ENCODE assay signal across 8 cellular contexts in genomic region chr1:44730741-44731512, GRCh38. TPM values are rescaled to one million over a fixed set of nuclear protein-coding genes. Genes with fewer than 3 reads are reported as not detected.
A peak's percentile ranks its signal among the peaks of the same experiment; 100 is the strongest.
DNase-seq lines count a peak whose midpoint lies in the region; ATAC-seq and TF ChIP-seq lines count a peak whose summit lies in the region.

TSS of gene RNU5D-1 (minus strand) at chr1:44731170.

- ATAC-seq in HG02571 (IDR thresholded peaks at IDR 0.05; ENCODE audit: unreplicated experiment) (peak; percentile 64), thoracic aorta (ENCODE audit: insufficient number of reproducible peaks, low FRiP score, low read depth) (peak; percentile 76)

- H3K36me3 Mint-ChIP-seq in activated naive CD4-positive, alpha-beta T cell treated with anti-CD3 and anti-CD28 coated beads, Interleukin-2, amount 50 U/mL, for 24 hours = no peaks in the 10 kb centered on the region

- peaks cover 36% of the 10 kb centered on the region for H3K4me1 Mint-ChIP-seq in activated naive CD4-positive, alpha-beta T cell treated with anti-CD3 and anti-CD28 coated beads, Interleukin-2, amount 50 U/mL, for 24 hours

- no peaks in the 10 kb centered on the region for H3K9me3 ChIP-seq in osteoblast (ENCODE audit: low read depth, low read length)
- no peaks in the 10 kb centered on the region for H3K9me3 ChIP-seq in thoracic aorta

- no peaks in the 10 kb centered on the region for H4K20me1 ChIP-seq in osteoblast (ENCODE audit: insufficient read depth, low read length)

- in situ Hi-C loops in SK-MEL-5 (cut with HindIII; ENCODE audit: low pct_unique_long_range_greater_than_20kb, low sequenced_read_pairs) = no loop called here

- no peaks in the 10 kb centered on the region for H3K79me2 ChIP-seq in osteoblast (ENCODE audit: insufficient read depth, low read length)

- H3K36me3 ChIP-seq in osteoblast (ENCODE audit: insufficient read depth, low read length) (no peaks in the 10 kb centered on the region), thoracic aorta (no peaks in the 10 kb centered on the region)

- peak within 1 kb of the TSS; percentile 81 for H2AFZ ChIP-seq in osteoblast (ENCODE audit: low read length)

- peak within 1 kb of the TSS; percentile 72 for H3K4me2 ChIP-seq in osteoblast (ENCODE audit: insufficient read depth, low read length)

- H3K4me3 ChIP-seq in osteoblast (ENCODE audit: insufficient read depth, low read length) (peak within 1 kb of the TSS; percentile 53), thoracic aorta (peak within 1 kb of the TSS; percentile 63)

- peaks cover 31% of the 10 kb centered on the region for H3K4me1 ChIP-seq in osteoblast (ENCODE audit: insufficient read depth, low read length)
- peaks cover 3 to 13% of the 10 kb centered on the region in 2 donors for H3K4me1 ChIP-seq in thoracic aorta (ENCODE audit: control insufficient read depth in 1 of 2, low read depth in 2 of 2)

- no peaks in the 10 kb centered on the region for H3K9me3 Mint-ChIP-seq in activated naive CD4-positive, alpha-beta T cell treated with anti-CD3 and anti-CD28 coated beads, Interleukin-2, amount 50 U/mL, for 24 hours

- TF ChIP-seq CTCF in GM10266 (IDR thresholded peaks at IDR 0.05; ENCODE audit: control insufficient read depth, insufficient read depth, low read depth, missing control alignments) (peak; percentile 82), osteoblast (IDR thresholded peaks at IDR 0.05; ENCODE audit: extremely low read depth, low read depth, low read length) (peak; percentile 91), thoracic aorta (IDR thresholded peaks at IDR 0.05) (peak; percentile 79)

- DNase-seq in GM10266 (ENCODE audit: extremely low spot score) (peak; percentile 91), NAMALWA (ENCODE audit: low spot score) (peak; percentile 97), SK-MEL-5 (ENCODE audit: low read depth, low spot score) (peak; percentile 95), glomerular visceral epithelial cell (ENCODE audit: extremely low spot score) (peak; percentile 97), osteoblast (ENCODE audit: insufficient read length, low spot score, missing footprints) (peak; percentile 94), thoracic aorta (ENCODE audit: low spot score) (peak; percentile 89)

- H3K27me3 ChIP-seq in osteoblast (ENCODE audit: insufficient read depth, low read length) (no peaks in the 10 kb centered on the region), thoracic aorta (replicated peaks; ENCODE audit: insufficient read depth) (no peaks in the 10 kb centered on the region)

- H3K4me3 Mint-ChIP-seq in activated naive CD4-positive, alpha-beta T cell treated with anti-CD3 and anti-CD28 coated beads, Interleukin-2, amount 50 U/mL, for 24 hours = peak within 1 kb of the TSS; percentile 73

- no peaks in the 10 kb centered on the region for H3K27me3 Mint-ChIP-seq in activated naive CD4-positive, alpha-beta T cell treated with anti-CD3 and anti-CD28 coated beads, Interleukin-2, amount 50 U/mL, for 24 hours

- H3K27ac Mint-ChIP-seq in activated naive CD4-positive, alpha-beta T cell treated with anti-CD3 and anti-CD28 coated beads, Interleukin-2, amount 50 U/mL, for 24 hours = peak within 1 kb of the TSS; percentile 100

- H3K27ac ChIP-seq in osteoblast (ENCODE audit: low read depth, low read length) (peak within 1 kb of the TSS; percentile 99), thoracic aorta (peak within 1 kb of the TSS; percentile 88 to 96)

RNA-seq across cellular contexts. Expression of gene RNU5D-1, which starts in this region (rescaled TPM):
- not detected in 2 replicates for total RNA-seq in SK-MEL-5 (2014; rRNA removed; shearing (Covaris generic))
- polyA plus RNA-seq in SK-MEL-5 (2015; cell fraction: cytosol; rRNA removed) = not detected in 2 replicates
- polyA plus RNA-seq in SK-MEL-5 (2015; cell fraction: nucleus; rRNA removed) = not detected in 2 replicates
- total RNA-seq in osteoblast (not detected in 2 replicates), thoracic aorta (not detected)

Comparison
In these comparisons a context has a peak if more than half of its experiments do, and no peak if none do; other contexts are left out.
1. Peak in every context shown above with its lines: DNase-seq, ATAC-seq, H3K4me3 ChIP-seq and H3K27ac ChIP-seq.
2. Peak in DNase-seq in SK-MEL-5; RNA of the gene not detected or under 1 TPM.
3. Peak in DNase-seq, H3K4me3 ChIP-seq, H3K27ac ChIP-seq and H3K4me2 ChIP-seq in osteoblast; RNA of the gene not detected or under 1 TPM.
4. Peak in DNase-seq, ATAC-seq, H3K4me3 ChIP-seq and H3K27ac ChIP-seq in thoracic aorta; RNA of the gene not detected or under 1 TPM.